Comparison of ENCODE assay signal across 24 cellular contexts in genomic region chr17:37060094-37060493, GRCh38.
"Had no signal": no experiment of that assay in that cellular context is flagged by ENCODE, and none has a peak within 500 bp of the region (broad histone marks: within the 10 kb centered on the region; RNA-seq: fewer than 3 reads in every experiment).

No MANE protein-coding gene starts in this region.

- H3K9ac ChIP-seq: KMS-11 had no signal

- H3K4me3 Mint-ChIP-seq: activated CD4-positive, alpha-beta T cell treated with anti-CD3 and anti-CD28 coated beads, Interleukin-2, amount 10 ng/mL, durations not matched to agents 24 days and 14 days; activated CD8-positive, alpha-beta memory T cell treated with anti-CD3 and anti-CD28 coated beads, Interleukin-2, amount 10 ng/mL, durations not matched to agents 7 days and 5 days; activated naive CD4-positive, alpha-beta T cell treated with anti-CD3 and anti-CD28 coated beads, Interleukin-2, amount 50 U/mL, for 24 hours; activated T-cell treated with anti-CD3 and anti-CD28 coated beads, Interleukin-2, amount 50 U/mL, for 24 hours; activated T-helper 1 cell treated with anti-CD3 and anti-CD28 coated beads, Interleukin-12 subunit alpha, Interleukin-12 subunit beta, Interleukin-2, Interleukin-4 antibody, amounts not matched to agents 30 ng/mL and 10 ng/mL and 1 ng/mL, durations not matched to agents 14 hours and 24 hours and 36 hours; T-helper 2 cell treated with Interferon-gamma antibody and Interleukin-4, amounts not matched to agents 5 μg/mL and 100 μg/mL, for 36 hours had no signal

- H3K27me3 Mint-ChIP-seq: activated CD4-positive, alpha-beta T cell treated with anti-CD3 and anti-CD28 coated beads, Interleukin-2, amount 10 ng/mL, durations not matched to agents 24 days and 14 days; activated CD8-positive, alpha-beta memory T cell treated with anti-CD3 and anti-CD28 coated beads, Interleukin-2, amount 10 ng/mL, durations not matched to agents 7 days and 5 days; activated naive CD4-positive, alpha-beta T cell treated with anti-CD3 and anti-CD28 coated beads, Interleukin-2, amount 50 U/mL, for 24 hours; activated T-cell treated with anti-CD3 and anti-CD28 coated beads, Interleukin-2, amount 50 U/mL, for 24 hours had no signal

- H3K27ac ChIP-seq: ascending aorta, body of pancreas, KMS-11, SJSA1 had no signal

- H3K9me3 ChIP-seq: ascending aorta, body of pancreas, MG63, SJSA1 had no signal

- H3K4me1 ChIP-seq: ascending aorta, body of pancreas had no signal

- H3K9me3 Mint-ChIP-seq: activated CD4-positive, alpha-beta T cell treated with anti-CD3 and anti-CD28 coated beads, Interleukin-2, amount 10 ng/mL, durations not matched to agents 24 days and 14 days; activated naive CD4-positive, alpha-beta T cell treated with anti-CD3 and anti-CD28 coated beads, Interleukin-2, amount 50 U/mL, for 24 hours; activated T-cell treated with anti-CD3 and anti-CD28 coated beads, Interleukin-2, amount 50 U/mL, for 24 hours; activated T-helper 1 cell treated with anti-CD3 and anti-CD28 coated beads, Interleukin-12 subunit alpha, Interleukin-12 subunit beta, Interleukin-2, Interleukin-4 antibody, amounts not matched to agents 30 ng/mL and 10 ng/mL and 1 ng/mL, durations not matched to agents 14 hours and 24 hours and 36 hours; T-helper 2 cell treated with Interferon-gamma antibody and Interleukin-4, amounts not matched to agents 5 μg/mL and 100 μg/mL, for 36 hours had no signal

- H3K27me3 ChIP-seq: ascending aorta, body of pancreas, MG63, SJSA1 had no signal

- H3K27ac Mint-ChIP-seq: activated CD4-positive, alpha-beta T cell treated with anti-CD3 and anti-CD28 coated beads, Interleukin-2, amount 10 ng/mL, durations not matched to agents 24 days and 14 days; activated CD8-positive, alpha-beta memory T cell treated with anti-CD3 and anti-CD28 coated beads, Interleukin-2, amount 10 ng/mL, durations not matched to agents 7 days and 5 days; activated naive CD4-positive, alpha-beta T cell treated with anti-CD3 and anti-CD28 coated beads, Interleukin-2, amount 50 U/mL, for 24 hours; activated T-cell treated with anti-CD3 and anti-CD28 coated beads, Interleukin-2, amount 50 U/mL, for 24 hours; activated T-helper 1 cell treated with anti-CD3 and anti-CD28 coated beads, Interleukin-12 subunit alpha, Interleukin-12 subunit beta, Interleukin-2, Interleukin-4 antibody, amounts not matched to agents 30 ng/mL and 10 ng/mL and 1 ng/mL, durations not matched to agents 14 hours and 24 hours and 36 hours; T-helper 2 cell treated with Interferon-gamma antibody and Interleukin-4, amounts not matched to agents 5 μg/mL and 100 μg/mL, for 36 hours had no signal

- DNase-seq: activated CD4-positive, alpha-beta T cell treated with anti-CD3 and anti-CD28 coated beads for 1 hour; activated CD4-positive, alpha-beta T cell treated with anti-CD3 and anti-CD28 coated beads, Interleukin-2, amount 10 ng/mL, durations not matched to agents 24 days and 14 days; activated CD4-positive, alpha-beta T cell treated with anti-CD3 and anti-CD28 coated beads, Interleukin-2, amount 50 U/mL, for 48 hours; activated CD8-positive, alpha-beta memory T cell treated with anti-CD3 and anti-CD28 coated beads, Interleukin-2, amount 10 ng/mL, durations not matched to agents 7 days and 5 days; activated effector memory CD4-positive, alpha-beta T cell treated with Interleukin-2 at 50 U/mL for 16 hours; activated naive CD4-positive, alpha-beta T cell; activated T-cell treated with anti-CD3 and anti-CD28 coated beads, Interleukin-2, amount 50 U/mL, for 24 hours; body of pancreas; central memory CD4-positive, alpha-beta T cell; MG63; MV-4-11; NCI-H1105; NCI-H1436 treated with DMSO at 0.1 percent for 48 hours; NCI-H187; NCI-H2081; NCI-H510A treated with DMSO at 0.1 percent for 48 hours; SHP77; SW 1271 had no signal

- H3K4me1 Mint-ChIP-seq: activated CD4-positive, alpha-beta T cell treated with anti-CD3 and anti-CD28 coated beads, Interleukin-2, amount 10 ng/mL, durations not matched to agents 24 days and 14 days; activated CD8-positive, alpha-beta memory T cell treated with anti-CD3 and anti-CD28 coated beads, Interleukin-2, amount 10 ng/mL, durations not matched to agents 7 days and 5 days; activated naive CD4-positive, alpha-beta T cell treated with anti-CD3 and anti-CD28 coated beads, Interleukin-2, amount 50 U/mL, for 24 hours had no signal

- H3K4me3 ChIP-seq: ascending aorta, body of pancreas, MG63, SJSA1 had no signal
